12 cellular contexts compared by ENCODE assay signal in the genomic region with DNA sequence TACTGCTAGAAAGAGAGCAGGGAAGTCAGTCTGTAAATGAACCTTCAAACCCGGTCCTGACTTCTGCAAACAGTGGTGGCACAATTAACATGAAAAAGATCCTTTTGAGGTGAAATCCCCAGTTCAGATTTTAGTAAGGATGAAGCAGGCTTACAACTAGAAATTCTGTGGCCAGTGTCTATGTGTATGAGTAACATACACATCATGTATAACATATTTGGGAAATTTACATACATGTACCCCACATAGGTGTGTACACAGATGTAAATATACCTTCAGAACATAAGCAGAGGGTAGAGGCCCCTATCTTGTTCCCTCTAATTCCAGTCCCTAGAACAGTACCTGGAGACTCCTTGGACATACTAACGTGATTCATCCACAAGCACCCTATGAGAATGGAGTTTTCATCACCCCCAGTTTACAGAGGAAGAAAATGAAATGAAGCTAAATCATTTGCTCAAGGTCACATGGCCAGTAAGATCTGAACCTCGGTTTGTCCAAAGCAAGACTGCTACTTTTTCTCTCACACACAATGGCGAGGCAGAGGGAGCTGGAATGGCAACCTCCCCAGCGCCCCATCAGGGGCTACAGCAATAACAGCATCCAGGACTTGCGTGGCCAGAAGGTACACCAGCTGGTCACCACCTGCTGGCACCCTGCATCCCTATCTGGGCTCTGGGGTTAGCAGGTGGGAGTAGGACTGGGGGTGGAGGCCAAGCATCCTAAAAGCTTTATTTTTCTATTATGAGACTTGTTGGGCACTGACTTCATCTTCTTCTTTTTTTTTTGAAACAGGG. TPM values are rescaled to one million over a fixed set of nuclear protein-coding genes. Genes with fewer than 3 reads are reported as not detected.
DNase-seq lines count a peak whose midpoint lies in the region; ATAC-seq and TF ChIP-seq lines count a peak whose summit lies in the region.
"Had no signal": no experiment of that assay in that cellular context is flagged by ENCODE, and none has a peak within 500 bp of the region (broad histone marks: within the 10 kb centered on the region; RNA-seq: fewer than 3 reads in every experiment).

No MANE protein-coding gene starts in this region.

- peaks cover 26% of the 10 kb centered on the region for H3K4me1 Mint-ChIP-seq in activated CD4-positive, alpha-beta T cell treated with anti-CD3 and anti-CD28 coated beads, Interleukin-2, amount 10 ng/mL, durations not matched to agents 7 days and 5 days
- peaks cover 4% of the 10 kb centered on the region; the same call in 1 of the 2 replicates for H3K4me1 Mint-ChIP-seq in WTC11

- H3K4me3 ChIP-seq in dorsolateral prefrontal cortex (no peak overlapping the region), skeletal muscle satellite cell (ENCODE audit: low read length) (no peak overlapping the region)

- H3K4me3 Mint-ChIP-seq in activated CD4-positive, alpha-beta T cell treated with anti-CD3 and anti-CD28 coated beads, Interleukin-2, amount 10 ng/mL, durations not matched to agents 7 days and 5 days, result no peak overlapping the region
- H3K4me3 Mint-ChIP-seq in WTC11, result no peak overlapping the region
- H3K4me3 Mint-ChIP-seq: T-helper 17 cell had no signal

- CTCF ChIA-PET in activated CD4-positive, alpha-beta T cell treated with anti-CD3 and anti-CD28 coated beads, Interleukin-2, amount 10 ng/mL, durations not matched to agents 7 days and 5 days (lab: Charles Lee), result interaction anchor here (0.6 to 1.3 kb wide), 4 partner anchors 9 to 347 kb away, joined by 3 to 5 read pairs (median 3); no protein-coding TSS in a partner anchor
- CTCF ChIA-PET in WTC11 (lab: Charles Lee), result interaction anchor here (1.2 to 4.6 kb wide), 8 partner anchors 7 to 428 kb away, joined by 3 to 32 read pairs (median 7); a partner anchor contains a TSS

- H3K27me3 ChIP-seq in dorsolateral prefrontal cortex (no peaks in the 10 kb centered on the region), skeletal muscle satellite cell (ENCODE audit: control insufficient read depth, insufficient read depth, low read length) (no peaks in the 10 kb centered on the region)

- POLR2A ChIA-PET in activated CD4-positive, alpha-beta T cell treated with anti-CD3 and anti-CD28 coated beads, Interleukin-2, amount 10 ng/mL, durations not matched to agents 7 days and 5 days (lab: Charles Lee), result interaction anchor here (0.7 kb wide), 1 partner anchor 11 kb away, joined by 3 read pairs; no protein-coding TSS in a partner anchor
- POLR2A ChIA-PET in WTC11 (lab: Charles Lee), result no interaction called here

- H3K9ac ChIP-seq in skeletal muscle satellite cell (ENCODE audit: low read depth, low read length), result peak overlapping the region; percentile 49

- H3K9me3 ChIP-seq in skeletal muscle satellite cell (replicated peaks; ENCODE audit: low read length), result no peaks in the 10 kb centered on the region

- no peak for DNase-seq in activated CD4-positive, alpha-beta T cell treated with anti-CD3 and anti-CD28 coated beads, Interleukin-2, amount 10 ng/mL, durations not matched to agents 7 days and 5 days
- DNase-seq in activated CD4-positive, alpha-beta T cell treated with anti-CD3 and anti-CD28 coated beads, Interleukin-2, amount 50 U/mL, for 1 hour, result no peak
- DNase-seq in NCI-H524 treated with DMSO at 0.1 percent for 48 hours (lab: John Stamatoyannopoulos, UW) (peak; percentile 47), dorsolateral prefrontal cortex (peak in 1 of 10 donors; percentile 20), UCSD-AML1 (lab: John Stamatoyannopoulos, UW; ENCODE audit: unreplicated experiment) (no peak), NCI-H748 (lab: John Stamatoyannopoulos, UW; ENCODE audit: unreplicated experiment) (no peak), WTC11 (ENCODE audit: low spot score) (no peak)
- DNase-seq: activated CD8-positive, alpha-beta memory T cell treated with anti-CD3 and anti-CD28 coated beads, Interleukin-2, amount 50 U/mL, for 48 hours; NCI-H1436 treated with DMSO at 0.1 percent for 48 hours; stimulated activated naive CD4-positive, alpha-beta T cell treated with Interleukin-2 at 50 U/mL for 16 hours; T-helper 17 cell had no signal

- no peak overlapping the region for H3K4me2 ChIP-seq in skeletal muscle satellite cell (ENCODE audit: low read length)

- ATAC-seq in WTC11, result no peak

- intact Hi-C loops in dorsolateral prefrontal cortex (cut with DNase I), result loop anchor here in 1 of 2 donors (2.0 to 10.0 kb wide), 2 partner anchors 427 to 797 kb away; no protein-coding TSS in a partner anchor

- TF ChIP-seq CTCF in dorsolateral prefrontal cortex (IDR thresholded peaks at IDR 0.05 in 54 of 56, conservative IDR thresholded peaks at IDR 0.05 in 2 of 56; ENCODE audit: low read depth in 1 of 56, partially characterized antibody in 56 of 56) (no peak), WTC11 (IDR thresholded peaks at IDR 0.05) (no peak)

- peak overlapping the region in 37 of 59 donors; percentile 12 to 90 (median 78) for H3K27ac ChIP-seq in dorsolateral prefrontal cortex

- H3K4me1 ChIP-seq in skeletal muscle satellite cell (ENCODE audit: control insufficient read depth, insufficient read depth, low read length), result peaks cover 75% of the 10 kb centered on the region

- peaks cover 15% of the 10 kb centered on the region for H3K36me3 ChIP-seq in skeletal muscle satellite cell (ENCODE audit: insufficient read depth, low read length)

- H3K36me3 Mint-ChIP-seq in activated CD4-positive, alpha-beta T cell treated with anti-CD3 and anti-CD28 coated beads, Interleukin-2, amount 10 ng/mL, durations not matched to agents 7 days and 5 days (ENCODE audit: low read depth), result peaks cover 34% of the 10 kb centered on the region
- H3K36me3 Mint-ChIP-seq in WTC11, result peaks cover 43% of the 10 kb centered on the region

- peak overlapping the region; percentile 84 for H3K27ac Mint-ChIP-seq in activated CD4-positive, alpha-beta T cell treated with anti-CD3 and anti-CD28 coated beads, Interleukin-2, amount 10 ng/mL, durations not matched to agents 7 days and 5 days
- no peak overlapping the region for H3K27ac Mint-ChIP-seq in WTC11

- no peaks in the 10 kb centered on the region for H3K27me3 Mint-ChIP-seq in activated CD4-positive, alpha-beta T cell treated with anti-CD3 and anti-CD28 coated beads, Interleukin-2, amount 10 ng/mL, durations not matched to agents 7 days and 5 days
- no peaks in the 10 kb centered on the region for H3K27me3 Mint-ChIP-seq in WTC11 (ENCODE audit: low read depth)
- H3K27me3 Mint-ChIP-seq: T-helper 17 cell had no signal

- no peaks in the 10 kb centered on the region for H3K9me3 Mint-ChIP-seq in activated CD4-positive, alpha-beta T cell treated with anti-CD3 and anti-CD28 coated beads, Interleukin-2, amount 10 ng/mL, durations not matched to agents 7 days and 5 days
- H3K9me3 Mint-ChIP-seq in WTC11, result no peaks in the 10 kb centered on the region

TF ChIP-seq in WTC11, 78 proteins besides CTCF, POLR2A, EP300 and RAD21 (continues in another document):
- TF ChIP-seq FOXP1 (CRISPR knock-in tag; IDR thresholded peaks at IDR 0.05; ENCODE audit: borderline replicate concordance), result no peak
- TF ChIP-seq, protein P1, sequence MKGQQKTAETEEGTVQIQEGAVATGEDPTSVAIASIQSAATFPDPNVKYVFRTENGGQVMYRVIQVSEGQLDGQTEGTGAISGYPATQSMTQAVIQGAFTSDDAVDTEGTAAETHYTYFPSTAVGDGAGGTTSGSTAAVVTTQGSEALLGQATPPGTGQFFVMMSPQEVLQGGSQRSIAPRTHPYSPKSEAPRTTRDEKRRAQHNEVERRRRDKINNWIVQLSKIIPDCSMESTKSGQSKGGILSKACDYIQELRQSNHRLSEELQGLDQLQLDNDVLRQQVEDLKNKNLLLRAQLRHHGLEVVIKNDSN (CRISPR knock-in tag; IDR thresholded peaks at IDR 0.05), result no peak
- no peak for TF ChIP-seq CBFB (CRISPR knock-in tag; IDR thresholded peaks at IDR 0.05; ENCODE audit: low read depth)
- TF ChIP-seq ZNF219 (CRISPR knock-in tag; IDR thresholded peaks at IDR 0.05; ENCODE audit: borderline replicate concordance), result no peak
- no peak for TF ChIP-seq CREM (CRISPR knock-in tag; IDR thresholded peaks at IDR 0.05)
- TF ChIP-seq SMAD4 (CRISPR knock-in tag; IDR thresholded peaks at IDR 0.05), result no peak
- no peak for TF ChIP-seq MXD4 (CRISPR knock-in tag; IDR thresholded peaks at IDR 0.05; ENCODE audit: borderline replicate concordance)
- TF ChIP-seq, protein P2, sequence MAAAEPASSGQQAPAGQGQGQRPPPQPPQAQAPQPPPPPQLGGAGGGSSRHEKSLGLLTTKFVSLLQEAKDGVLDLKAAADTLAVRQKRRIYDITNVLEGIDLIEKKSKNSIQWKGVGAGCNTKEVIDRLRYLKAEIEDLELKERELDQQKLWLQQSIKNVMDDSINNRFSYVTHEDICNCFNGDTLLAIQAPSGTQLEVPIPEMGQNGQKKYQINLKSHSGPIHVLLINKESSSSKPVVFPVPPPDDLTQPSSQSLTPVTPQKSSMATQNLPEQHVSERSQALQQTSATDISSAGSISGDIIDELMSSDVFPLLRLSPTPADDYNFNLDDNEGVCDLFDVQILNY (CRISPR knock-in tag; IDR thresholded peaks at IDR 0.05), result no peak
- TF ChIP-seq, protein P3, sequence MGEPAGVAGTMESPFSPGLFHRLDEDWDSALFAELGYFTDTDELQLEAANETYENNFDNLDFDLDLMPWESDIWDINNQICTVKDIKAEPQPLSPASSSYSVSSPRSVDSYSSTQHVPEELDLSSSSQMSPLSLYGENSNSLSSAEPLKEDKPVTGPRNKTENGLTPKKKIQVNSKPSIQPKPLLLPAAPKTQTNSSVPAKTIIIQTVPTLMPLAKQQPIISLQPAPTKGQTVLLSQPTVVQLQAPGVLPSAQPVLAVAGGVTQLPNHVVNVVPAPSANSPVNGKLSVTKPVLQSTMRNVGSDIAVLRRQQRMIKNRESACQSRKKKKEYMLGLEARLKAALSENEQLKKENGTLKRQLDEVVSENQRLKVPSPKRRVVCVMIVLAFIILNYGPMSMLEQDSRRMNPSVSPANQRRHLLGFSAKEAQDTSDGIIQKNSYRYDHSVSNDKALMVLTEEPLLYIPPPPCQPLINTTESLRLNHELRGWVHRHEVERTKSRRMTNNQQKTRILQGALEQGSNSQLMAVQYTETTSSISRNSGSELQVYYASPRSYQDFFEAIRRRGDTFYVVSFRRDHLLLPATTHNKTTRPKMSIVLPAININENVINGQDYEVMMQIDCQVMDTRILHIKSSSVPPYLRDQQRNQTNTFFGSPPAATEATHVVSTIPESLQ (CRISPR knock-in tag; IDR thresholded peaks at IDR 0.05), result no peak

RNA-seq across cellular contexts. Expression of a gene that starts 41.6 kb away (rescaled TPM):
- total RNA-seq in activated CD4-positive, alpha-beta T cell treated with anti-CD3 and anti-CD28 coated beads, Interleukin-2, amount 10 ng/mL, durations not matched to agents 7 days and 5 days, result 10 to 100 TPM; 30.2 to 32.4 TPM
- total RNA-seq in dorsolateral prefrontal cortex (10 to 100 TPM; 17.1 to 36.0 (median 23.2) TPM), WTC11 (2021) (42.8 to 43.5 TPM (median 43.4 TPM) in 3 replicates)
- 17.3 and 22.3 TPM in 2 replicates for total RNA-seq in skeletal muscle satellite cell (2012; rRNA removed)

RNA-seq across cellular contexts. Expression of a gene that starts 41.8 kb away (rescaled TPM):
- total RNA-seq in activated CD4-positive, alpha-beta T cell treated with anti-CD3 and anti-CD28 coated beads, Interleukin-2, amount 10 ng/mL, durations not matched to agents 7 days and 5 days, result 10 to 100 TPM; 35.9 to 37.0 TPM
- total RNA-seq in dorsolateral prefrontal cortex (10 to 100 TPM; 25.4 to 59.2 (median 41.5) TPM), WTC11 (2021) (21.4 to 25.5 TPM (median 21.5 TPM) in 3 replicates)
- 15.7 and 16.4 TPM in 2 replicates for total RNA-seq in skeletal muscle satellite cell (2012; rRNA removed)
